11 cellular contexts compared by ENCODE assay signal in genomic region chr18:47594063-47594462, GRCh38.
DNase-seq lines count a peak whose midpoint lies in the region; FAIRE-seq and TF ChIP-seq lines count a peak whose summit lies in the region.
"Had no signal": no experiment of that assay in that cellular context is flagged by ENCODE, and none has a peak within 500 bp of the region (broad histone marks: within the 10 kb centered on the region; RNA-seq: fewer than 3 reads in every experiment).

No MANE protein-coding gene starts in this region.

- H3K4me3 ChIP-seq in H1 (ENCODE audit: extremely low read depth in 1 of 4, insufficient read depth in 2 of 4, low read depth in 3 of 4, low read length in 4 of 4): no peak overlapping the region
- no peak overlapping the region for H3K4me3 ChIP-seq in BE2C (ENCODE audit: low read depth, low read length)
- no peak overlapping the region for H3K4me3 ChIP-seq in effector memory CD4-positive, alpha-beta T cell (ENCODE audit: insufficient read depth, low read depth, low read length, poor library complexity, severe bottlenecking)
- H3K4me3 ChIP-seq: BLaER1 treated with 17β-estradiol and CSF1 and Interleukin-3, amounts not matched to agents 10 nM and 100 nM had no signal

- no peak overlapping the region for H4K8ac ChIP-seq in H1 (ENCODE audit: extremely low read depth, insufficient read depth, low read length)

- in situ Hi-C loops in G401 (cut with HindIII; ENCODE audit: low sequenced_read_pairs): no loop called here

- H3K23me2 ChIP-seq in H1 (ENCODE audit: low read depth, low read length): no peaks in the 10 kb centered on the region

- H3K23ac ChIP-seq in H1 (ENCODE audit: insufficient read length): no peak overlapping the region

- H4K91ac ChIP-seq in H1 (replicated peaks; ENCODE audit: insufficient read length, low read length): no peak overlapping the region

- H4K5ac ChIP-seq in H1 (ENCODE audit: insufficient read length, low read depth, low read length): no peak overlapping the region

- H3K9ac ChIP-seq in H1 (replicated peaks in 1 of 4; ENCODE audit: extremely low read depth in 1 of 4, low read depth in 3 of 4, low read length in 3 of 4): no peak overlapping the region
- H3K9ac ChIP-seq: BLaER1 treated with 17β-estradiol and CSF1 and Interleukin-3, amounts not matched to agents 10 nM and 100 nM had no signal

- no peak overlapping the region for H3K56ac ChIP-seq in H1 (replicated peaks; ENCODE audit: insufficient read length, low read depth, low read length)

- DNase-seq in G401 (ENCODE audit: low spot score) (peak; percentile 49), NCI-H2227 (lab: John Stamatoyannopoulos, UW; ENCODE audit: unreplicated experiment) (peak; percentile 59), H1 (ENCODE audit: low read depth in 1 of 2, low spot score in 2 of 2) (no peak), pons (ENCODE audit: low spot score) (peak; percentile 19), BE2C (no peak)
- DNase-seq in effector memory CD4-positive, alpha-beta T cell: no peak
- no peak for DNase-seq in activated naive CD4-positive, alpha-beta T cell (lab: John Stamatoyannopoulos, UW)
- DNase-seq: activated CD4-positive, alpha-beta T cell treated with anti-CD3 and anti-CD28 coated beads for 1 hour; NCI-H526; T-helper 1 cell had no signal

- H4K20me1 ChIP-seq in H1 (replicated peaks in 1 of 2; ENCODE audit: control insufficient read depth in 1 of 2, insufficient read depth in 2 of 2, low read length in 2 of 2): no peaks in the 10 kb centered on the region
- H4K20me1 ChIP-seq: BLaER1 treated with 17β-estradiol and CSF1 and Interleukin-3, amounts not matched to agents 10 nM and 100 nM had no signal

- no peak overlapping the region for H3K18ac ChIP-seq in H1 (ENCODE audit: extremely low read depth, low read length)

- no peak overlapping the region for H3K27ac ChIP-seq in H1 (ENCODE audit: low read depth, low read length)
- H3K27ac ChIP-seq in effector memory CD4-positive, alpha-beta T cell (ENCODE audit: insufficient read depth, low read length, poor library complexity, severe bottlenecking): no peak overlapping the region
- H3K27ac ChIP-seq: BLaER1 treated with 17β-estradiol and CSF1 and Interleukin-3, amounts not matched to agents 10 nM and 100 nM had no signal

- H3K79me2 ChIP-seq in H1 (ENCODE audit: control insufficient read depth in 1 of 2, insufficient read depth in 2 of 2, low read length in 2 of 2): no peaks in the 10 kb centered on the region

- H3K79me1 ChIP-seq in H1 (ENCODE audit: low read depth, low read length): no peaks in the 10 kb centered on the region

- peak overlapping the region; percentile 18 to 27; a peak in 2 of 4 replicates for H3K4me2 ChIP-seq in H1 (ENCODE audit: insufficient read depth in 1 of 2, low read depth in 2 of 2, low read length in 2 of 2)
- H3K4me2 ChIP-seq: BLaER1 treated with 17β-estradiol and CSF1 and Interleukin-3, amounts not matched to agents 10 nM and 100 nM had no signal

- no peak overlapping the region for H3K14ac ChIP-seq in H1 (ENCODE audit: insufficient read length)

- POLR2A ChIA-PET in H1 (lab: Charles Lee; ENCODE audit: partially characterized antibody): interaction anchor here (0.6 kb wide), 1 partner anchor 15 kb away, joined by 3 read pairs; no protein-coding TSS in a partner anchor

- H2BK15ac ChIP-seq in H1 (ENCODE audit: low read length): no peak overlapping the region

- no peak overlapping the region for H2BK12ac ChIP-seq in H1 (ENCODE audit: low read depth, low read length)

- FAIRE-seq in H1 (lab: Jason Lieb, UNC): no peak

- H3K27me3 ChIP-seq in H1 (replicated peaks in 1 of 4; ENCODE audit: control insufficient read depth in 3 of 4, extremely low read depth in 1 of 4, insufficient read depth in 3 of 4, low read length in 3 of 4) (no peaks in the 10 kb centered on the region), BE2C (peaks cover 15% of the 10 kb centered on the region)
- no peaks in the 10 kb centered on the region for H3K27me3 ChIP-seq in effector memory CD4-positive, alpha-beta T cell (replicated peaks; ENCODE audit: control insufficient read depth, insufficient read depth, low read length, poor library complexity, severe bottlenecking)

- no peak overlapping the region for H2AK5ac ChIP-seq in H1 (ENCODE audit: low read depth, low read length)

- TF ChIP-seq EP300 in H1 (IDR thresholded peaks at IDR 0.05; ENCODE audit: borderline replicate concordance in 1 of 2, low read depth in 2 of 2, low read length in 2 of 2): no peak

- no peaks in the 10 kb centered on the region for H3K36me3 ChIP-seq in H1 (ENCODE audit: control insufficient read depth in 2 of 4, insufficient read depth in 4 of 4, low read length in 3 of 4)
- no peaks in the 10 kb centered on the region for H3K36me3 ChIP-seq in BE2C
- no peaks in the 10 kb centered on the region for H3K36me3 ChIP-seq in effector memory CD4-positive, alpha-beta T cell (ENCODE audit: control insufficient read depth, insufficient read depth, low read length)
- H3K36me3 ChIP-seq: BLaER1 treated with 17β-estradiol and CSF1 and Interleukin-3, amounts not matched to agents 10 nM and 100 nM had no signal

- H2BK20ac ChIP-seq in H1 (ENCODE audit: low read length): no peak overlapping the region

- no peaks in the 10 kb centered on the region for H3K9me3 ChIP-seq in H1 (ENCODE audit: insufficient read depth in 2 of 2, low read depth in 1 of 2, low read length in 1 of 2)
- H3K9me3 ChIP-seq in BE2C: no peaks in the 10 kb centered on the region
- H3K9me3 ChIP-seq in effector memory CD4-positive, alpha-beta T cell (ENCODE audit: control insufficient read depth, low read length): no peaks in the 10 kb centered on the region

- no peak overlapping the region for H2BK5ac ChIP-seq in H1 (ENCODE audit: low read depth, low read length)

- TF ChIP-seq POLR2A in H1 (IDR thresholded peaks at IDR 0.05; ENCODE audit: control extremely low read depth in 1 of 2, low read depth in 2 of 2, low read length in 2 of 2): no peak

- 50% methylated on average over 9 of the region's 9 CpGs; no CpG with 5 or more reads in 1 of the 2 experiments for WGBS in H1 (ENCODE audit: extremely low coverage in 1 of 2, insufficient coverage in 1 of 2, insufficient read length in 1 of 2, insufficient replicate concordance in 2 of 2, low coverage in 1 of 2, low lambda C conversion rate in 2 of 2, missing lambda C conversion rate in 1 of 2), 2 experiments

- TF ChIP-seq CTCF in H1 (IDR thresholded peaks at IDR 0.05; ENCODE audit: control extremely low read depth in 1 of 3, insufficient read depth in 1 of 3, low read depth in 1 of 3, low read length in 3 of 3) (no peak), BE2C (IDR thresholded peaks at IDR 0.05; ENCODE audit: low read depth, low read length) (no peak)

- TF ChIP-seq RAD21 in H1 (IDR thresholded peaks at IDR 0.05 in 1 of 2, conservative IDR thresholded peaks at IDR 0.05 in 1 of 2; ENCODE audit: low read depth in 2 of 2, low read length in 2 of 2): no peak

- H3K4me1 ChIP-seq in H1 (replicated peaks in 1 of 4; ENCODE audit: control insufficient read depth in 3 of 4, insufficient read depth in 4 of 4, low read length in 3 of 4) (peaks cover 0 to 11% (median 2%) of the 10 kb centered on the region in 4 experiments; a peak in 5 of 7 replicates), BE2C (no peaks in the 10 kb centered on the region)
- no peaks in the 10 kb centered on the region for H3K4me1 ChIP-seq in effector memory CD4-positive, alpha-beta T cell (ENCODE audit: control insufficient read depth, insufficient read depth, low read length, poor library complexity, severe bottlenecking)

- no peak overlapping the region for H3K4ac ChIP-seq in H1 (replicated peaks; ENCODE audit: insufficient read length, low read depth, low read length)

- no peak overlapping the region for H2AFZ ChIP-seq in H1 (ENCODE audit: low read length)

- CTCF ChIA-PET in H1 (lab: Charles Lee; ENCODE audit: partially characterized antibody): interaction anchor here (0.9 to 5.0 kb wide), 7 partner anchors 9 to 196 kb away, joined by 3 to 41 read pairs (median 4); no protein-coding TSS in a partner anchor

- H2BK120ac ChIP-seq in H1 (replicated peaks; ENCODE audit: low read depth, low read length): no peak overlapping the region

TF ChIP-seq in H1, 55 proteins besides CTCF, POLR2A, EP300 and RAD21:
- TF ChIP-seq NANOG (IDR thresholded peaks at IDR 0.05; ENCODE audit: insufficient read depth, low read depth, low read length, poor library complexity, severe bottlenecking) (peak; percentile 45), GABPA (IDR thresholded peaks at IDR 0.05; ENCODE audit: borderline replicate concordance, insufficient read depth, low read length) (no peak)

Comparison
In these comparisons a context has a peak if more than half of its experiments do, and no peak if none do; other contexts are left out.
1. DNase-seq: peak in G401 (single experiment), NCI-H2227 (single experiment) and pons (single experiment); none in H1 (0 of 2), BE2C (single experiment), effector memory CD4-positive, alpha-beta T cell (0 of 3) and activated naive CD4-positive, alpha-beta T cell (0 of 4).